8 cellular contexts compared by ENCODE assay signal in the genomic region with DNA sequence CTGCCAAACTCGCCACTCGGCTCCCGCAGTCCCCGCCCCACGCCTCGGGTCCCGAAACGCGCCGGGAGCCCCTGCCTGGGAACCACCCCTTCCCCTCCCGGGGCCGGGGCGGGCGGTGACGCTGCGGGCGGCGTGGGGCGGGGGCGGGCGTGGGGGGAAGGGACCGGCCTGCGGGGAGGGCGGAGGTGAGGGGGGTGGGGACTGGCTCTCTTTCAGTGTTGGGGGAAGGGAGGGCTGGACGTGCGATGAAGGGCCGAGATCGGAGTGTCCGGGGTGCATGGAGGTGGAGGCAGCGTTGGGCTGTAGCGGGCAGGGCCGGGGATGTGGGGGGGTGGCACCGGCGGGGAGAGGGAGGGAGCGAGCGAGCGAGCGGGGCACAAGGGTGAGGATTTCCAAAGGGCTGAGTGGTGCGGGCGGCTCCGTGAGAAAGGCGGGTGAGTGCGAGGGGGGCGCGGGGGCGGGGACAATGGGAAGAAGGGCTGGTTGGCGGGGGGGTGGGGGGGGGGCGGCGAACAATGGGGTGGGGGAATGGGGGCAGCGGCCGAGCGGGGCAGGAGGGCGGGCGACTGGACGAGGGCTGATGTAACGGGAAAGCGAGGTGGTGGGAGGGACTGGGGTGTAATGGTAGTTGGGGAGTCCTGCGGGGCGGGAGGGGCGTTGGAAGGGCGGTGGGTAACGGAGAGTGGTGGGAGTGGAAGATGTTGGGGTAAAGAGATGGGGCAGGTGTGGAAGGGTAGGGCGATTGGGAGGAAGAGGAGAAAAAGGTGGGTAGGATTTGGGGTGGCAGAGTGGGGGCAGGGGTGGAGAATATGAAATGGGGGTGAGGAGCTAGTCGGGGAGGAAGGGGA. TPM values are rescaled to one million over a fixed set of nuclear protein-coding genes. Genes with fewer than 3 reads are reported as not detected.
DNase-seq lines count a peak whose midpoint lies in the region; ATAC-seq and TF ChIP-seq lines count a peak whose summit lies in the region.

No MANE protein-coding gene starts in this region.

- H3K9me3 ChIP-seq in hepatocyte (ENCODE audit: low read depth), result no peaks in the 10 kb centered on the region
- no peaks in the 10 kb centered on the region for H3K9me3 ChIP-seq in gastrocnemius medialis

- no peaks in the 10 kb centered on the region for H3K27me3 ChIP-seq in hepatocyte
- H3K27me3 ChIP-seq in gastrocnemius medialis, result no peaks in the 10 kb centered on the region

- in situ Hi-C loops in gastrocnemius medialis (cut with MboI; ENCODE audit: low sequenced_read_pairs in 4 of 4), result no loop called here

- TF ChIP-seq CTCF in hepatocyte (IDR thresholded peaks at IDR 0.05; ENCODE audit: poor library complexity) (no peak), gastrocnemius medialis (IDR thresholded peaks at IDR 0.05 in 4 of 5, conservative IDR thresholded peaks at IDR 0.05 in 1 of 5) (no peak)

- DNase-seq in AG08396 (ENCODE audit: low spot score), result peak; percentile 76
- peak in 46 of 58 donors; percentile 32 to 91 (median 78) for DNase-seq in anterior cingulate cortex (lab: John Stamatoyannopoulos, UW)
- DNase-seq in hepatocyte (ENCODE audit: low spot score), result peak; percentile 76
- peak; percentile 56 to 70 for DNase-seq in gastrocnemius medialis
- DNase-seq in NCI-H1048 (lab: John Stamatoyannopoulos, UW), result no peak

- H3K36me3 ChIP-seq in hepatocyte (replicated peaks; ENCODE audit: insufficient read depth, low read depth) (no peaks in the 10 kb centered on the region), gastrocnemius medialis (no peaks in the 10 kb centered on the region)

- TF ChIP-seq POLR2A in gastrocnemius medialis (IDR thresholded peaks at IDR 0.05), result no peak

- H3K79me2 ChIP-seq in hepatocyte, result peaks cover 41% of the 10 kb centered on the region

- peak overlapping the region; percentile 75 for H2AFZ ChIP-seq in hepatocyte

- H3K4me3 ChIP-seq in hepatocyte (peak overlapping the region; percentile 76), gastrocnemius medialis (peak overlapping the region; percentile 70 to 96 (median 80))

- H3K4me2 ChIP-seq in hepatocyte, result peak overlapping the region; percentile 84

- H3K27ac ChIP-seq in hepatocyte, result peak overlapping the region; percentile 88
- H3K27ac ChIP-seq in gastrocnemius medialis, result peak overlapping the region; percentile 91 to 98 (median 94)

- H3K9me2 ChIP-seq in hepatocyte (replicated peaks; ENCODE audit: insufficient read depth), result no peaks in the 10 kb centered on the region

- H3K4me1 ChIP-seq in hepatocyte (ENCODE audit: insufficient read depth), result no peaks in the 10 kb centered on the region
- peaks cover 15% of the 10 kb centered on the region in 2 donors for H3K4me1 ChIP-seq in gastrocnemius medialis

- WGBS in hepatocyte (ENCODE audit: low lambda C conversion rate, missing lambda C conversion rate), result no CpG with 5 or more reads among the region's 64 CpGs

- ATAC-seq in GM18907 (IDR thresholded peaks at IDR 0.05; ENCODE audit: unreplicated experiment) (peak; percentile 35), HG03432 (IDR thresholded peaks at IDR 0.05; ENCODE audit: unreplicated experiment) (peak; percentile 35), SK-N-SH treated with all-trans-retinoic acid at 6 μM for 48 hours (peak; percentile 41), gastrocnemius medialis (peak; percentile 25 to 39)

- H4K20me1 ChIP-seq in hepatocyte (ENCODE audit: insufficient read depth, poor library complexity, severe bottlenecking), result peaks cover 19% of the 10 kb centered on the region

- intact Hi-C loops in gastrocnemius medialis (cut with DNase I; ENCODE audit: low total_unique reads), result loop anchor here (1.0 to 10.0 kb wide), 3 partner anchors 52 to 1521 kb away; partner anchors contain the start of genes SCFD2 and SGCB

TF ChIP-seq in SK-N-SH treated with all-trans-retinoic acid at 6 μM for 48 hours, 23 proteins besides CTCF, POLR2A, EP300 and RAD21:
- no peak for TF ChIP-seq ARNTL (CRISPR knock-in tag; IDR thresholded peaks at IDR 0.05; ENCODE audit: borderline replicate concordance, low read depth)
- no peak for TF ChIP-seq PPARA (CRISPR knock-in tag; IDR thresholded peaks at IDR 0.05; ENCODE audit: borderline replicate concordance)
- no peak for TF ChIP-seq PATZ1 (CRISPR knock-in tag; IDR thresholded peaks at IDR 0.05; ENCODE audit: borderline replicate concordance)
- TF ChIP-seq TSHZ2 (CRISPR knock-in tag; IDR thresholded peaks at IDR 0.05), result no peak
- no peak for TF ChIP-seq TOX (CRISPR knock-in tag; IDR thresholded peaks at IDR 0.05; ENCODE audit: borderline replicate concordance)
- no peak for TF ChIP-seq ZFP3 (CRISPR knock-in tag; IDR thresholded peaks at IDR 0.05)
- no peak for TF ChIP-seq CREB5 (CRISPR knock-in tag; IDR thresholded peaks at IDR 0.05; ENCODE audit: low read depth)
- TF ChIP-seq CSDC2 (CRISPR knock-in tag; IDR thresholded peaks at IDR 0.05), result no peak
- TF ChIP-seq ZNF565 (CRISPR knock-in tag; conservative IDR thresholded peaks at IDR 0.05; ENCODE audit: low read depth), result no peak
- TF ChIP-seq ZC3H10 (CRISPR knock-in tag; IDR thresholded peaks at IDR 0.05), result no peak
- TF ChIP-seq BACH2 (CRISPR knock-in tag; IDR thresholded peaks at IDR 0.05; ENCODE audit: borderline replicate concordance), result no peak
- TF ChIP-seq, protein P1, sequence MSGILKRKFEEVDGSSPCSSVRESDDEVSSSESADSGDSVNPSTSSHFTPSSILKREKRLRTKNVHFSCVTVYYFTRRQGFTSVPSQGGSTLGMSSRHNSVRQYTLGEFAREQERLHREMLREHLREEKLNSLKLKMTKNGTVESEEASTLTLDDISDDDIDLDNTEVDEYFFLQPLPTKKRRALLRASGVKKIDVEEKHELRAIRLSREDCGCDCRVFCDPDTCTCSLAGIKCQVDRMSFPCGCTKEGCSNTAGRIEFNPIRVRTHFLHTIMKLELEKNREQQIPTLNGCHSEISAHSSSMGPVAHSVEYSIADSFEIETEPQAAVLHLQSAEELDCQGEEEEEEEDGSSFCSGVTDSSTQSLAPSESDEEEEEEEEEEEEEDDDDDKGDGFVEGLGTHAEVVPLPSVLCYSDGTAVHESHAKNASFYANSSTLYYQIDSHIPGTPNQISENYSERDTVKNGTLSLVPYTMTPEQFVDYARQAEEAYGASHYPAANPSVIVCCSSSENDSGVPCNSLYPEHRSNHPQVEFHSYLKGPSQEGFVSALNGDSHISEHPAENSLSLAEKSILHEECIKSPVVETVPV (CRISPR knock-in tag; IDR thresholded peaks at IDR 0.05), result no peak
- TF ChIP-seq GLIS3 (CRISPR knock-in tag; IDR thresholded peaks at IDR 0.05), result no peak
- no peak for TF ChIP-seq TCF4 (CRISPR knock-in tag; IDR thresholded peaks at IDR 0.05; ENCODE audit: borderline replicate concordance)
TF ChIP-seq in SK-N-SH treated with all-trans-retinoic acid at 6 μM for 48 hours: peak in this region for 0.

RNA-seq across cellular contexts. Expression of gene DCUN1D4, which starts 0.6 kb away (rescaled TPM):
- total RNA-seq in hepatocyte, result 33.6 and 39.9 TPM in 2 replicates
- 17.1 and 17.3 TPM in 2 replicates for polyA plus RNA-seq in hepatocyte
- total RNA-seq in gastrocnemius medialis, result 10 to 100 TPM; 13.6 to 23.7 (median 18.4) TPM
